Comparison of ENCODE assay signal across 8 cellular contexts in the genomic region with DNA sequence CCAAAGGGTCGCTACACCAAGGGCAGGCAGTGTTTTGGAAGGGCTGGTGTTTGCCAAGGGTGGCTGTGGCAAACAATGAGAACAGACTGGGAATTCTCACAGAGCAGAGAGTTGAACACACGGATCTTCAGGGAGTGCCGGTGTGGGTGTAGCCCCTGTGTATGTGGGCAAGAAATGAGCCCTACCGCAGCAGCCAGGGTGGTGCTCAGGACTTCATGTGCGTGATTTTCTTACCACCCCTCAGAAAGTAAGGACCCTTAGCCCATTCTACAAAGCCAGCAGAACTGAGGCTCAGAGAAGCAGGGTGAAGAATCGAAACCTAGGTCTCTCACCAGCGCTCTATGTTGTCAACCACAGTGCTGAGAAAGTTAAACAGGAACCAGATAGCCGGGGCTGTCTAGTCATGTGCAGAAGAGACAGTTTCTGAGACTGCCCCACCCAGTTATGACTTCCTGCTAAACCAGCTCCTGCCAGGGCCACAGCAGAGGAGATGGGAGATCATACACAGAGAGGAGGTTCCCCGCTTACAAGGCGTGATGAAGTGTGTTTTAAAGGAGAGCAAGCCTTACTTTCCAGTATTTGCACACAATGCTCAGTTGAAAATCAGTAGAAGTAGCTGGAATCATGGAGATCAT. TPM values are rescaled to one million over a fixed set of nuclear protein-coding genes. Genes with fewer than 3 reads are reported as not detected.
DNase-seq lines count a peak whose midpoint lies in the region; ATAC-seq and TF ChIP-seq lines count a peak whose summit lies in the region.

No MANE protein-coding gene starts in this region.

- intact Hi-C loops in body of pancreas (cut with DNase I) (no loop called here), mucosa of descending colon (cut with DNase I, micrococcal nuclease) (no loop called here)

- ATAC-seq in GM19324 (IDR thresholded peaks at IDR 0.05; ENCODE audit: low FRiP score, unreplicated experiment) (peak; percentile 97), HG03439 (IDR thresholded peaks at IDR 0.05; ENCODE audit: unreplicated experiment) (peak; percentile 92), body of pancreas (peak; percentile 66), mucosa of descending colon (peak; percentile 95)
- ATAC-seq in stimulated activated naive CD8-positive, alpha-beta T cell treated with anti-CD3 and anti-CD28 coated beads, Interleukin-15, amount 100 ng/mL, for 72 hours = peak; percentile 100

- peaks cover 29% of the 10 kb centered on the region for H3K4me1 Mint-ChIP-seq in stimulated activated naive CD8-positive, alpha-beta T cell treated with anti-CD3 and anti-CD28 coated beads, Interleukin-15, amount 100 ng/mL, for 72 hours

- TF ChIP-seq CTCF in AG10803 (conservative IDR thresholded peaks at IDR 0.05; ENCODE audit: low read length) (no peak), body of pancreas (IDR thresholded peaks at IDR 0.05) (no peak), mucosa of descending colon (IDR thresholded peaks at IDR 0.05) (no peak)

- peak overlapping the region; percentile 67 to 79 for H3K4me3 Mint-ChIP-seq in stimulated activated naive CD8-positive, alpha-beta T cell treated with anti-CD3 and anti-CD28 coated beads, Interleukin-15, amount 100 ng/mL, for 72 hours

- 27 to 31% methylated on average over 9 to 10 of the region's 10 CpGs for WGBS in body of pancreas, 2 donors

- peak; percentile 49 for DNase-seq in AG10803 (ENCODE audit: low read depth)
- peak in 4 of 5 experiments; percentile 29 to 95 (median 62) for DNase-seq in T-helper 2 cell
- DNase-seq in body of pancreas = peak; percentile 18 to 69 (median 38)
- peak; percentile 72 to 91 (median 73) for DNase-seq in mucosa of descending colon
- DNase-seq in stimulated activated naive CD8-positive, alpha-beta T cell treated with anti-CD3 and anti-CD28 coated beads, Interleukin-15, amount 100 ng/mL, for 72 hours = peak; percentile 46 to 68
- DNase-seq in MG63 = no peak

- no peaks in the 10 kb centered on the region for H3K27me3 ChIP-seq in body of pancreas
- no peaks in the 10 kb centered on the region for H3K27me3 ChIP-seq in MG63

- peak in 1 of 3 donors; percentile 34 for TF ChIP-seq POLR2A in body of pancreas (IDR thresholded peaks at IDR 0.05)

- H3K4me3 ChIP-seq in AG10803 (ENCODE audit: low read length) = peak overlapping the region; percentile 31
- no peak overlapping the region for H3K4me3 ChIP-seq in body of pancreas
- H3K4me3 ChIP-seq in mucosa of descending colon = no peak overlapping the region
- H3K4me3 ChIP-seq in MG63 = no peak overlapping the region

- H3K9me3 Mint-ChIP-seq in stimulated activated naive CD8-positive, alpha-beta T cell treated with anti-CD3 and anti-CD28 coated beads, Interleukin-15, amount 100 ng/mL, for 72 hours = no peaks in the 10 kb centered on the region

- peak overlapping the region in 3 of 4 donors; percentile 51 to 59 (median 51) for H3K27ac ChIP-seq in body of pancreas

- H3K36me3 ChIP-seq in body of pancreas (replicated peaks in 1 of 2; ENCODE audit: insufficient read depth in 1 of 2, low read depth in 2 of 2) (no peaks in the 10 kb centered on the region), mucosa of descending colon (ENCODE audit: low read depth) (no peaks in the 10 kb centered on the region), MG63 (no peaks in the 10 kb centered on the region)

- H3K4me1 ChIP-seq in body of pancreas (peaks cover 11% of the 10 kb centered on the region), mucosa of descending colon (ENCODE audit: low read depth) (peaks cover 16% of the 10 kb centered on the region)

- H3K27me3 Mint-ChIP-seq in stimulated activated naive CD8-positive, alpha-beta T cell treated with anti-CD3 and anti-CD28 coated beads, Interleukin-15, amount 100 ng/mL, for 72 hours = no peaks in the 10 kb centered on the region

- no peaks in the 10 kb centered on the region for H3K9me3 ChIP-seq in body of pancreas
- H3K9me3 ChIP-seq in mucosa of descending colon = no peaks in the 10 kb centered on the region
- no peaks in the 10 kb centered on the region for H3K9me3 ChIP-seq in MG63

- H3K27ac Mint-ChIP-seq in stimulated activated naive CD8-positive, alpha-beta T cell treated with anti-CD3 and anti-CD28 coated beads, Interleukin-15, amount 100 ng/mL, for 72 hours = peak overlapping the region; percentile 91 to 97

RNA-seq across cellular contexts. Expression of a gene that starts 21.9 kb away (rescaled TPM):
- total RNA-seq in body of pancreas = 10 to 100 TPM; 16.9 to 46.1 TPM
- 10 to 100 TPM; 27.9 to 42.1 (median 29.9) TPM for total RNA-seq in mucosa of descending colon
- total RNA-seq in MG63 (2014; rRNA removed; shearing (Covaris generic); ENCODE audit: low replicate concordance) = 21.7 and 23.6 TPM in 2 replicates
